8 cellular contexts compared by ENCODE assay signal in the genomic region with DNA sequence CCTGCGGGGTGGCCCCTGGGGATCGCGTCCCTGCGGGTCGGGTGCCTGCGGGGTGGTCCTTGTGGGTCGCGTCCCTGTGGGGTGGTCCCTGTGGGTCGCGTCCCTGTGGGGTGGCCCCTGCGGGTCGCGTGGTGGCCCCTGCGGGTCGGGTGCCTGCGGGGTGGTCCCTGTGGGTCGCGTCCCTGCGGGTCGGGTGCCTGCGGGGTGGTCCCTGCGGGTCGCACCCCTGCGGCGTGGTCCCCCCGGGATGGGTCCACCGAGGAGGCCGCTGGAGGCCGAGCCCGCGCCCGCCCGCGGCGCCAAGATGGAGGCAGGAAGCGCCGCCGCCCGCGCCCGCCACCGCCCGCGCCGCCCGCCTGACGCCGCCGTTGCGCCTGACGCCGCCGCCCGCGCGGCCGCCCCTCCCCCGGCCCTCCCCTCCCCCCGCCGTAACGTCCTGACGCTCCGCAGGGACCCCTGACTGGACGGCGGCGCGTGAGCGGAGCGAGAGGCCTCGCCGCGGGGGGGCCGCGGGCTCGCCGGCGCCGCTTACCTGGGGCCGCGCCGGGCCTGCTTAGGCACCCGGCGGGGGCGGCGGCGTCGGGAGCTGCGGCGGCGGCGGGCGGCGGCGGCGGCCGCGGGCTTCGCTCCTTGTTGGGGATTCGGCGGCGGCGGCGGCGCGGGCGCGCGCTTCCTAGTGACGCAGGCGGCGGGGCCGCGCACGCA. TPM values are rescaled to one million over a fixed set of nuclear protein-coding genes. Genes with fewer than 3 reads are reported as not detected.
DNase-seq lines count a peak whose midpoint lies in the region; ATAC-seq and TF ChIP-seq lines count a peak whose summit lies in the region.

A gene with protein sequence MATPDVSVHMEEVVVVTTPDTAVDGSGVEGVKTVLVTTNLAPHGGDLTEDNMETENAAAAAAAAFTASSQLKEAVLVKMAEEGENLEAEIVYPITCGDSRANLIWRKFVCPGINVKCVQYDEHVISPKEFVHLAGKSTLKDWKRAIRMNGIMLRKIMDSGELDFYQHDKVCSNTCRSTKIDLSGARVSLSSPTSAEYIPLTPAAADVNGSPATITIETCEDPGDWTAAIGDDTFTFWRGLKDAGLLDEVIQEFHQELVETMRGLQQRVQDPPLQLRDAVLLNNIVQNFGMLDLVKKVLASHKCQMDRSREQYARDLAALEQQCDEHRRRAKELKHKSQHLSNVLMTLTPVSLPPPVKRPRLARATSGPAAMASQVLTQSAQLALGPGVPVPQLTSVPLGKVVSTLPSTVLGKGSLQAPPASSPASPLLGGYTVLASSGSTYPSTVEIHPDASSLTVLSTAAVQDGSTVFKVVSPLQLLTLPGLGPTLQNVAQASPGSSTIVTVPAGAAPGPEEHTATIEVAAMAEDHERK (minus strand): TSS at position 678 of the 705 bp plus-strand sequence. CDS start 7,704 bp downstream, outside the sequence.

- H3K4me1 ChIP-seq in mucosa of descending colon (ENCODE audit: low read depth) = peaks cover 10% of the 10 kb centered on the region

- peaks cover 22% of the 10 kb centered on the region for H3K36me3 Mint-ChIP-seq in activated CD8-positive, alpha-beta T cell treated with anti-CD3 and anti-CD28 coated beads, Interleukin-2, amount 10 ng/mL, durations not matched to agents 7 days and 5 days (ENCODE audit: low read depth)
- H3K36me3 Mint-ChIP-seq in stimulated activated naive B cell treated with anti-CD40 and anti-IgM and Interleukin-4, amounts not matched to agents 10 μg/mL and 1 μg/mL and 100 μg/mL, for 72 hours = peaks cover 30 to 40% of the 10 kb centered on the region in 2 donors

- POLR2A ChIA-PET in activated CD8-positive, alpha-beta T cell treated with anti-CD3 and anti-CD28 coated beads, Interleukin-2, amount 10 ng/mL, durations not matched to agents 7 days and 5 days (lab: Charles Lee) = interaction anchor here (1.0 to 3.6 kb wide), 7 partner anchors 9 to 81 kb away, joined by 3 to 34 read pairs (median 14); a partner anchor contains a TSS

- no peaks in the 10 kb centered on the region for H3K9me3 ChIP-seq in mucosa of descending colon

- H3K4me3 ChIP-seq in AG09309 (ENCODE audit: control insufficient read depth, low read depth, low read length) = peak within 1 kb of the TSS; percentile 99
- H3K4me3 ChIP-seq in mucosa of descending colon = peak within 1 kb of the TSS; percentile 90

- intact Hi-C loops in mucosa of descending colon (cut with DNase I, micrococcal nuclease) = no loop called here

- no peaks in the 10 kb centered on the region for H3K27me3 Mint-ChIP-seq in activated CD8-positive, alpha-beta T cell treated with anti-CD3 and anti-CD28 coated beads, Interleukin-2, amount 10 ng/mL, durations not matched to agents 7 days and 5 days (ENCODE audit: low read depth)
- H3K27me3 Mint-ChIP-seq in stimulated activated naive B cell treated with anti-CD40 and anti-IgM and Interleukin-4, amounts not matched to agents 10 μg/mL and 1 μg/mL and 100 μg/mL, for 72 hours = no peaks in the 10 kb centered on the region

- no peaks in the 10 kb centered on the region for H3K36me3 ChIP-seq in mucosa of descending colon (ENCODE audit: low read depth)

- DNase-seq in AG09309 (ENCODE audit: low read depth) (no peak), NCI-H69 (lab: John Stamatoyannopoulos, UW) (peak; percentile 87), epidermal melanocyte (ENCODE audit: insufficient read length, low spot score) (peak; percentile 93), mucosa of descending colon (peak; percentile 66 to 87 (median 84))
- peak; percentile 70 for DNase-seq in activated CD8-positive, alpha-beta T cell treated with anti-CD3 and anti-CD28 coated beads, Interleukin-2, amount 10 ng/mL, durations not matched to agents 7 days and 5 days
- DNase-seq in stimulated activated naive B cell treated with anti-CD40 and anti-IgM and Interleukin-4, amounts not matched to agents 10 μg/mL and 1 μg/mL and 100 μg/mL, for 72 hours = no peak

- CTCF ChIA-PET in activated CD8-positive, alpha-beta T cell treated with anti-CD3 and anti-CD28 coated beads, Interleukin-2, amount 10 ng/mL, durations not matched to agents 7 days and 5 days (lab: Charles Lee) = interaction anchor here (0.8 to 1.4 kb wide), 6 partner anchors 13 to 89 kb away, joined by 3 to 10 read pairs (median 3); a partner anchor contains a TSS

- ATAC-seq in GM18868 (IDR thresholded peaks at IDR 0.05; ENCODE audit: unreplicated experiment) (peak; percentile 43), HG03103 (IDR thresholded peaks at IDR 0.05; ENCODE audit: low read depth, unreplicated experiment) (peak; percentile 38), mucosa of descending colon (peak; percentile 59)
- peak; percentile 56 for ATAC-seq in activated CD8-positive, alpha-beta T cell treated with anti-CD3 and anti-CD28 coated beads, Interleukin-2, amount 10 ng/mL, durations not matched to agents 7 days and 5 days
- ATAC-seq in stimulated activated naive B cell treated with anti-CD40 and anti-IgM and Interleukin-4, amounts not matched to agents 10 μg/mL and 1 μg/mL and 100 μg/mL, for 72 hours (replicated peaks) = peak; percentile 40 to 57

- no peak for TF ChIP-seq CTCF in AG09309 (IDR thresholded peaks at IDR 0.05; ENCODE audit: control insufficient read depth, insufficient read depth, low read depth, low read length, missing control alignments)
- TF ChIP-seq CTCF in mucosa of descending colon (IDR thresholded peaks at IDR 0.05) = no peak

- H3K9me3 Mint-ChIP-seq in activated CD8-positive, alpha-beta T cell treated with anti-CD3 and anti-CD28 coated beads, Interleukin-2, amount 10 ng/mL, durations not matched to agents 7 days and 5 days (ENCODE audit: insufficient read depth) = no peaks in the 10 kb centered on the region
- no peaks in the 10 kb centered on the region for H3K9me3 Mint-ChIP-seq in stimulated activated naive B cell treated with anti-CD40 and anti-IgM and Interleukin-4, amounts not matched to agents 10 μg/mL and 1 μg/mL and 100 μg/mL, for 72 hours

- peaks cover 22% of the 10 kb centered on the region for H3K4me1 Mint-ChIP-seq in activated CD8-positive, alpha-beta T cell treated with anti-CD3 and anti-CD28 coated beads, Interleukin-2, amount 10 ng/mL, durations not matched to agents 7 days and 5 days (ENCODE audit: low read depth)
- H3K4me1 Mint-ChIP-seq in stimulated activated naive B cell treated with anti-CD40 and anti-IgM and Interleukin-4, amounts not matched to agents 10 μg/mL and 1 μg/mL and 100 μg/mL, for 72 hours = peaks cover 34 to 67% of the 10 kb centered on the region in 2 donors

- peak within 1 kb of the TSS; percentile 94 for H3K27ac Mint-ChIP-seq in activated CD8-positive, alpha-beta T cell treated with anti-CD3 and anti-CD28 coated beads, Interleukin-2, amount 10 ng/mL, durations not matched to agents 7 days and 5 days
- peak within 1 kb of the TSS; percentile 100 for H3K27ac Mint-ChIP-seq in stimulated activated naive B cell treated with anti-CD40 and anti-IgM and Interleukin-4, amounts not matched to agents 10 μg/mL and 1 μg/mL and 100 μg/mL, for 72 hours

- H3K4me3 Mint-ChIP-seq in activated CD8-positive, alpha-beta T cell treated with anti-CD3 and anti-CD28 coated beads, Interleukin-2, amount 10 ng/mL, durations not matched to agents 7 days and 5 days = peak within 1 kb of the TSS; percentile 96
- peak within 1 kb of the TSS; percentile 99 to 100 for H3K4me3 Mint-ChIP-seq in stimulated activated naive B cell treated with anti-CD40 and anti-IgM and Interleukin-4, amounts not matched to agents 10 μg/mL and 1 μg/mL and 100 μg/mL, for 72 hours

RNA-seq across cellular contexts. Expression of the gene that starts here (rescaled TPM):
- 10 to 100 TPM; 16.2 TPM for total RNA-seq in activated CD8-positive, alpha-beta T cell treated with anti-CD3 and anti-CD28 coated beads, Interleukin-2, amount 10 ng/mL, durations not matched to agents 7 days and 5 days
- 10 to 100 TPM; 10.3 to 12.8 (median 11.4) TPM for total RNA-seq in mucosa of descending colon

Comparison
In these comparisons a context has a peak if more than half of its experiments do, and no peak if none do; other contexts are left out.
1. DNase-seq: peak in NCI-H69 (single experiment), activated CD8-positive, alpha-beta T cell treated with anti-CD3 and anti-CD28 coated beads, Interleukin-2, amount 10 ng/mL, durations not matched to agents 7 days and 5 days (single experiment), epidermal melanocyte (single experiment) and mucosa of descending colon (3 of 3); none in AG09309 (single experiment) and stimulated activated naive B cell treated with anti-CD40 and anti-IgM and Interleukin-4, amounts not matched to agents 10 μg/mL and 1 μg/mL and 100 μg/mL, for 72 hours (single experiment).
2. Peak in every context shown above with its lines, with median percentiles within 50 percentile points of each other: ATAC-seq.